Comparison of ENCODE assay signal across 9 cellular contexts in the genomic region with DNA sequence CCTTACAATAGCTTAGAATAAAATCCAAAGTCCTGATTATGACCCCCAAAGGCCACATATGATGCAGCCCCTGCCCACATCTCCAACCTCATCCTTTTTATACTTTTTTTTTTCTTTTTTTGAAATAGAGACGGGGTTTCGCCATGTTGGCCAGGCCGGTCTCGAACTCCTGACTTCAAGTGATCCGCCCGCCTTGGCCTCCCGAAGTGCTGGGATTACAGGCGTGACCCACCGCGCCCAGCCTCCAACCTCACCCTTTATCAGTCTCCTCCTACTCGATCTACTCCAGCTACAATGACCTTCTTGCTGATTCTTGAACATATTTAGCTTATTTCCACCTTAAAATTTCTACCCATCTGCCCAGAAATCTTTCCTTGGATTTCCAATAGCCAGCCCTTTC. TPM values are rescaled to one million over a fixed set of nuclear protein-coding genes. Genes with fewer than 3 reads are reported as not detected.
A peak's percentile ranks its signal among the peaks of the same experiment; 100 is the strongest.
DNase-seq lines count a peak whose midpoint lies in the region; ATAC-seq and TF ChIP-seq lines count a peak whose summit lies in the region.
"Had no signal": no experiment of that assay in that cellular context is flagged by ENCODE, and none has a peak within 500 bp of the region (broad histone marks: within the 10 kb centered on the region; RNA-seq: fewer than 3 reads in every experiment).

No MANE protein-coding gene starts in this region.

- POLR2A ChIA-PET in AG04450 (lab: Yijun Ruan, JAX) = no interaction called here

- no peak for DNase-seq in AG04450 (ENCODE audit: low read depth, low spot score)
- DNase-seq in caudate nucleus (lab: John Stamatoyannopoulos, UW) = no peak
- DNase-seq in NCI-H2227 treated with DMSO at 0.1 percent for 48 hours (lab: John Stamatoyannopoulos, UW) = no peak
- DNase-seq: activated effector memory CD4-positive, alpha-beta T cell treated with anti-CD3 and anti-CD28 coated beads, Interleukin-2, amount 50 U/mL, for 16 hours had no signal

- H3K4me3 ChIP-seq in AG04450 (ENCODE audit: low read depth, low read length) = peak overlapping the region; percentile 98
- peak overlapping the region; percentile 94 to 99 for H3K4me3 ChIP-seq in muscle layer of duodenum (ENCODE audit: low read depth in 1 of 2, low read length in 2 of 2)

- peaks cover 6% of the 10 kb centered on the region for H3K36me3 Mint-ChIP-seq in IgD-negative memory B cell

- H3K4me1 Mint-ChIP-seq in IgD-negative memory B cell = peaks cover 24 to 32% (median 27%) of the 10 kb centered on the region in 3 donors

- peak overlapping the region; percentile 97 to 100 (median 98) for H3K4me3 Mint-ChIP-seq in IgD-negative memory B cell

- ATAC-seq in HG03280 (IDR thresholded peaks at IDR 0.05; ENCODE audit: unreplicated experiment) = no peak
- no peak for ATAC-seq in GM21737 (IDR thresholded peaks at IDR 0.05; ENCODE audit: unreplicated experiment)
- no peak for ATAC-seq in HG03039 (IDR thresholded peaks at IDR 0.05; ENCODE audit: unreplicated experiment)

- H3K27ac ChIP-seq in AG04450 (ENCODE audit: low read depth, low read length) (no peak overlapping the region), caudate nucleus (ENCODE audit: low read depth, low read length) (peak overlapping the region; percentile 11), muscle layer of duodenum (ENCODE audit: low read length) (peak overlapping the region; percentile 95)

- CTCF ChIA-PET in AG04450 (lab: Charles Lee) = interaction anchor here (0.9 kb wide), 1 partner anchor 28 kb away, joined by 3 read pairs; no protein-coding TSS in a partner anchor

- H3K4me1 ChIP-seq in muscle layer of duodenum (ENCODE audit: control insufficient read depth in 1 of 2, insufficient read depth in 2 of 2, low read length in 2 of 2) = peaks cover 5 to 47% of the 10 kb centered on the region in 2 donors

- peak overlapping the region; percentile 96 to 100 (median 99) for H3K27ac Mint-ChIP-seq in IgD-negative memory B cell

- H3K27me3 Mint-ChIP-seq in IgD-negative memory B cell = peaks cover 6% of the 10 kb centered on the region

- no peak for TF ChIP-seq CTCF in AG04450 (IDR thresholded peaks at IDR 0.05; ENCODE audit: low read depth, low read length)

- H3K36me3 ChIP-seq in muscle layer of duodenum (ENCODE audit: control insufficient read depth in 1 of 2, insufficient read depth in 2 of 2, low read length in 2 of 2) = peaks cover 3 to 11% of the 10 kb centered on the region in 2 donors

- peaks cover 0 to 3% (median 0%) of the 10 kb centered on the region in 3 donors for H3K9me3 Mint-ChIP-seq in IgD-negative memory B cell

- H3K9me3 ChIP-seq in AG04450 (ENCODE audit: control insufficient read depth, insufficient read depth, low read length) = no peaks in the 10 kb centered on the region
- H3K9me3 ChIP-seq in muscle layer of duodenum (ENCODE audit: control insufficient read depth in 1 of 2, low read length in 2 of 2) = no peaks in the 10 kb centered on the region

- no peaks in the 10 kb centered on the region for H3K27me3 ChIP-seq in AG04450 (ENCODE audit: control insufficient read depth, insufficient read depth, low read length)
- no peaks in the 10 kb centered on the region for H3K27me3 ChIP-seq in muscle layer of duodenum (ENCODE audit: low read depth, low read length)

RNA-seq across cellular contexts. Expression of a gene that starts 1.2 kb away (rescaled TPM):
- polyA plus RNA-seq in AG04450 (2011; rRNA removed) (32.1 and 33.5 TPM in 2 replicates), IgD-negative memory B cell (35.0 TPM)
- 27.0 and 36.3 TPM in 2 replicates for polyA minus RNA-seq in AG04450 (2011; rRNA and poly(A)+ RNA removed)
